10 cellular contexts compared by ENCODE assay signal in the genomic region with DNA sequence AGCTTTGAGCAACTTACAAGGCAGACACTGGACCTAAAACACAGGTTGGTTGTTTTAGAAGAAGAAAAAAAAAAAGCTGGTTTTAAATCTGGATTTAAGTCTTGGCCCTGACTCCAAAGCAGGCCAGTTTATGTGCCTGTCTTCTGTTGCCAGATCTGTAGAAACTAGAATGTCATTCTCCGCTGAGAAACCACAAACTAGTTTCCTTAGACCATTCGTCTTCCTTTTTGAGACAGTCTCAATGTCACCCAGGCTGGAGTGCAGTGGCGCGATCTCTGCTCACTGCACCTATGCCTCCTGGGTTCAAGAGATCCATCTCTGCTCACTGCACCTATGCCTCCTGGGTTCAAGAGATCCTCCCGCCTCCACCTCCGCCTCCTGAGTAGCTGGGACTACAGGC. TPM values are rescaled to one million over a fixed set of nuclear protein-coding genes. Genes with fewer than 3 reads are reported as not detected.
DNase-seq lines count a peak whose midpoint lies in the region; ATAC-seq, FAIRE-seq and TF ChIP-seq lines count a peak whose summit lies in the region.
"Had no signal": no experiment of that assay in that cellular context is flagged by ENCODE, and none has a peak within 500 bp of the region (broad histone marks: within the 10 kb centered on the region; RNA-seq: fewer than 3 reads in every experiment).

No MANE protein-coding gene starts in this region.

- no peak for FAIRE-seq in urothelium cell line (lab: Jason Lieb, UNC)

- no peaks in the 10 kb centered on the region for H3K27me3 Mint-ChIP-seq in activated T-helper 17 cell treated with anti-CD3 and anti-CD28 coated beads, Interleukin-2, amount 50 U/mL, for 72 hours

- TF ChIP-seq RAD21 in SK-N-SH (IDR thresholded peaks at IDR 0.05; ENCODE audit: low read length), result no peak

- TF ChIP-seq POLR2A in uterus (IDR thresholded peaks at IDR 0.05), result no peak

- no peak overlapping the region for H3K4me3 ChIP-seq in SK-N-SH (ENCODE audit: low read depth in 2 of 2, low read length in 1 of 2)
- H3K4me3 ChIP-seq in uterus, result no peak overlapping the region
- H3K4me3 ChIP-seq: thyroid gland had no signal

- TF ChIP-seq EP300 in SK-N-SH (IDR thresholded peaks at IDR 0.05; ENCODE audit: borderline replicate concordance in 1 of 2, low read depth in 1 of 2, low read length in 1 of 2), result no peak

- 89% methylated on average over 6 of the region's 6 CpGs for WGBS in SK-N-SH (ENCODE audit: low lambda C conversion rate)

- no peaks in the 10 kb centered on the region for H3K9me2 ChIP-seq in SK-N-SH

- peaks cover 0 to 7% of the 10 kb centered on the region in 2 experiments for H3K36me3 ChIP-seq in SK-N-SH (replicated peaks in 1 of 2; ENCODE audit: control insufficient read depth in 1 of 2, insufficient read depth in 2 of 2, low read length in 1 of 2)
- no peaks in the 10 kb centered on the region for H3K36me3 ChIP-seq in uterus
- H3K36me3 ChIP-seq: thyroid gland had no signal

- peaks cover 91% of the 10 kb centered on the region for H3K79me2 ChIP-seq in SK-N-SH (ENCODE audit: insufficient read depth)

- peak overlapping the region; percentile 35 for H3K4me3 Mint-ChIP-seq in activated T-helper 17 cell treated with anti-CD3 and anti-CD28 coated beads, Interleukin-2, amount 50 U/mL, for 72 hours

- CTCF ChIA-PET in SK-N-SH (lab: Yijun Ruan, JAX), result no interaction called here

- H3K9ac ChIP-seq in SK-N-SH, result no peak overlapping the region

- DNase-seq in urothelium cell line (ENCODE audit: low spot score), result no peak
- DNase-seq in SK-N-SH, result no peak
- no peak for DNase-seq in HCEC 1CT
- no peak for DNase-seq in uterus
- DNase-seq: anterior cingulate cortex, thyroid gland had no signal

- H3K4me1 Mint-ChIP-seq in activated T-helper 17 cell treated with anti-CD3 and anti-CD28 coated beads, Interleukin-2, amount 50 U/mL, for 72 hours, result no peaks in the 10 kb centered on the region

- no peaks in the 10 kb centered on the region for H3K36me3 Mint-ChIP-seq in activated T-helper 17 cell treated with anti-CD3 and anti-CD28 coated beads, Interleukin-2, amount 50 U/mL, for 72 hours (ENCODE audit: low read depth)

- H3F3A ChIP-seq in SK-N-SH (replicated peaks; ENCODE audit: insufficient read depth), result no peaks in the 10 kb centered on the region

- H2AFZ ChIP-seq in SK-N-SH (ENCODE audit: low read depth), result no peak overlapping the region

- intact Hi-C loops in uterus (cut with DNase I; ENCODE audit: low total_unique reads), result no loop called here

- H3K4me2 ChIP-seq in SK-N-SH, result no peak overlapping the region

- H3K4me1 ChIP-seq in SK-N-SH (ENCODE audit: control insufficient read depth in 1 of 2, insufficient read depth in 2 of 2, low read depth in 1 of 2, low read length in 1 of 2) (peaks cover 4 to 15% of the 10 kb centered on the region in 2 experiments; a peak in 2 of 4 replicates), uterus (peaks cover 0 to 5% of the 10 kb centered on the region in 2 donors)

- ATAC-seq in GM18498 (IDR thresholded peaks at IDR 0.05; ENCODE audit: unreplicated experiment), result peak; percentile 99
- peak; percentile 66 for ATAC-seq in GM19468 (IDR thresholded peaks at IDR 0.05; ENCODE audit: extremely low read depth, unreplicated experiment)
- peak; percentile 91 for ATAC-seq in HG03097 (IDR thresholded peaks at IDR 0.05; ENCODE audit: low FRiP score, unreplicated experiment)
- peak; percentile 92 for ATAC-seq in activated T-helper 17 cell treated with anti-CD3 and anti-CD28 coated beads, Interleukin-2, amount 50 U/mL, for 72 hours (replicated peaks)

- POLR2A ChIA-PET in SK-N-SH (lab: Yijun Ruan, JAX), result no interaction called here

- H3K9me3 Mint-ChIP-seq in activated T-helper 17 cell treated with anti-CD3 and anti-CD28 coated beads, Interleukin-2, amount 50 U/mL, for 72 hours, result no peaks in the 10 kb centered on the region

- TF ChIP-seq CTCF in SK-N-SH (IDR thresholded peaks at IDR 0.05) (no peak), uterus (IDR thresholded peaks at IDR 0.05) (no peak)

- peak overlapping the region; percentile 28 for H3K27ac Mint-ChIP-seq in activated T-helper 17 cell treated with anti-CD3 and anti-CD28 coated beads, Interleukin-2, amount 50 U/mL, for 72 hours

- H4K20me1 ChIP-seq in SK-N-SH (ENCODE audit: insufficient read depth), result peaks cover 12% of the 10 kb centered on the region; the same call in 1 of the 2 replicates

- H3K27me3 ChIP-seq in SK-N-SH (ENCODE audit: insufficient read depth) (no peaks in the 10 kb centered on the region), uterus (no peaks in the 10 kb centered on the region)
- H3K27me3 ChIP-seq: thyroid gland had no signal

- H3K27ac ChIP-seq in SK-N-SH (ENCODE audit: low read depth in 2 of 2, low read length in 1 of 2), result no peak overlapping the region
- no peak overlapping the region for H3K27ac ChIP-seq in uterus

- H3K9me3 ChIP-seq in SK-N-SH (no peaks in the 10 kb centered on the region), uterus (no peaks in the 10 kb centered on the region)
- H3K9me3 ChIP-seq: thyroid gland had no signal

TF ChIP-seq in SK-N-SH, 30 proteins besides CTCF, POLR2A, EP300 and RAD21 (continues in another document):
- TF ChIP-seq POLR2AphosphoS5 (IDR thresholded peaks at IDR 0.05; ENCODE audit: low read depth, low read length) (no peak), TCF12 (IDR thresholded peaks at IDR 0.05) (no peak), MEF2A (IDR thresholded peaks at IDR 0.05; ENCODE audit: borderline replicate concordance, low read depth) (no peak), SIN3A (IDR thresholded peaks at IDR 0.05; ENCODE audit: borderline replicate concordance, low read depth, low read length) (no peak), EZH2phosphoT487 (IDR thresholded peaks at IDR 0.05; ENCODE audit: borderline replicate concordance, low read depth) (no peak), NFIC (IDR thresholded peaks at IDR 0.05; ENCODE audit: borderline replicate concordance) (no peak), TEAD4 (IDR thresholded peaks at IDR 0.05; ENCODE audit: borderline replicate concordance, insufficient read depth) (no peak), GABPA (IDR thresholded peaks at IDR 0.05; ENCODE audit: low read depth) (no peak), YY1 (IDR thresholded peaks at IDR 0.05; ENCODE audit: low read depth) (no peak), GATA2 (CRISPR knock-in tag; IDR thresholded peaks at IDR 0.05) (no peak)
- TF ChIP-seq, protein P1, sequence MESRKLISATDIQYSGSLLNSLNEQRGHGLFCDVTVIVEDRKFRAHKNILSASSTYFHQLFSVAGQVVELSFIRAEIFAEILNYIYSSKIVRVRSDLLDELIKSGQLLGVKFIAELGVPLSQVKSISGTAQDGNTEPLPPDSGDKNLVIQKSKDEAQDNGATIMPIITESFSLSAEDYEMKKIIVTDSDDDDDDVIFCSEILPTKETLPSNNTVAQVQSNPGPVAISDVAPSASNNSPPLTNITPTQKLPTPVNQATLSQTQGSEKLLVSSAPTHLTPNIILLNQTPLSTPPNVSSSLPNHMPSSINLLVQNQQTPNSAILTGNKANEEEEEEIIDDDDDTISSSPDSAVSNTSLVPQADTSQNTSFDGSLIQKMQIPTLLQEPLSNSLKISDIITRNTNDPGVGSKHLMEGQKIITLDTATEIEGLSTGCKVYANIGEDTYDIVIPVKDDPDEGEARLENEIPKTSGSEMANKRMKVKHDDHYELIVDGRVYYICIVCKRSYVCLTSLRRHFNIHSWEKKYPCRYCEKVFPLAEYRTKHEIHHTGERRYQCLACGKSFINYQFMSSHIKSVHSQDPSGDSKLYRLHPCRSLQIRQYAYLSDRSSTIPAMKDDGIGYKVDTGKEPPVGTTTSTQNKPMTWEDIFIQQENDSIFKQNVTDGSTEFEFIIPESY (IDR thresholded peaks at IDR 0.05; ENCODE audit: borderline replicate concordance, low read depth), result no peak
- TF ChIP-seq, protein P2, sequence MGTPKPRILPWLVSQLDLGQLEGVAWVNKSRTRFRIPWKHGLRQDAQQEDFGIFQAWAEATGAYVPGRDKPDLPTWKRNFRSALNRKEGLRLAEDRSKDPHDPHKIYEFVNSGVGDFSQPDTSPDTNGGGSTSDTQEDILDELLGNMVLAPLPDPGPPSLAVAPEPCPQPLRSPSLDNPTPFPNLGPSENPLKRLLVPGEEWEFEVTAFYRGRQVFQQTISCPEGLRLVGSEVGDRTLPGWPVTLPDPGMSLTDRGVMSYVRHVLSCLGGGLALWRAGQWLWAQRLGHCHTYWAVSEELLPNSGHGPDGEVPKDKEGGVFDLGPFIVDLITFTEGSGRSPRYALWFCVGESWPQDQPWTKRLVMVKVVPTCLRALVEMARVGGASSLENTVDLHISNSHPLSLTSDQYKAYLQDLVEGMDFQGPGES (IDR thresholded peaks at IDR 0.05; ENCODE audit: low read depth, low read length), result no peak
- TF ChIP-seq, protein P3, sequence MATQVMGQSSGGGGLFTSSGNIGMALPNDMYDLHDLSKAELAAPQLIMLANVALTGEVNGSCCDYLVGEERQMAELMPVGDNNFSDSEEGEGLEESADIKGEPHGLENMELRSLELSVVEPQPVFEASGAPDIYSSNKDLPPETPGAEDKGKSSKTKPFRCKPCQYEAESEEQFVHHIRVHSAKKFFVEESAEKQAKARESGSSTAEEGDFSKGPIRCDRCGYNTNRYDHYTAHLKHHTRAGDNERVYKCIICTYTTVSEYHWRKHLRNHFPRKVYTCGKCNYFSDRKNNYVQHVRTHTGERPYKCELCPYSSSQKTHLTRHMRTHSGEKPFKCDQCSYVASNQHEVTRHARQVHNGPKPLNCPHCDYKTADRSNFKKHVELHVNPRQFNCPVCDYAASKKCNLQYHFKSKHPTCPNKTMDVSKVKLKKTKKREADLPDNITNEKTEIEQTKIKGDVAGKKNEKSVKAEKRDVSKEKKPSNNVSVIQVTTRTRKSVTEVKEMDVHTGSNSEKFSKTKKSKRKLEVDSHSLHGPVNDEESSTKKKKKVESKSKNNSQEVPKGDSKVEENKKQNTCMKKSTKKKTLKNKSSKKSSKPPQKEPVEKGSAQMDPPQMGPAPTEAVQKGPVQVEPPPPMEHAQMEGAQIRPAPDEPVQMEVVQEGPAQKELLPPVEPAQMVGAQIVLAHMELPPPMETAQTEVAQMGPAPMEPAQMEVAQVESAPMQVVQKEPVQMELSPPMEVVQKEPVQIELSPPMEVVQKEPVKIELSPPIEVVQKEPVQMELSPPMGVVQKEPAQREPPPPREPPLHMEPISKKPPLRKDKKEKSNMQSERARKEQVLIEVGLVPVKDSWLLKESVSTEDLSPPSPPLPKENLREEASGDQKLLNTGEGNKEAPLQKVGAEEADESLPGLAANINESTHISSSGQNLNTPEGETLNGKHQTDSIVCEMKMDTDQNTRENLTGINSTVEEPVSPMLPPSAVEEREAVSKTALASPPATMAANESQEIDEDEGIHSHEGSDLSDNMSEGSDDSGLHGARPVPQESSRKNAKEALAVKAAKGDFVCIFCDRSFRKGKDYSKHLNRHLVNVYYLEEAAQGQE (IDR thresholded peaks at IDR 0.05; ENCODE audit: low read depth, low read length), result no peak

RNA-seq across cellular contexts. Expression of a gene that starts 33.9 kb away (rescaled TPM):
- total RNA-seq in activated T-helper 17 cell treated with anti-CD3 and anti-CD28 coated beads, Interleukin-2, amount 50 U/mL, for 72 hours, result 10 to 100 TPM; 20.5 to 46.6 TPM
- polyA plus RNA-seq in SK-N-SH (2012; rRNA removed), result 780 and 789 TPM in 2 replicates
- polyA plus RNA-seq in SK-N-SH (2012; cell fraction: cytosol; rRNA removed), result 729 and 770 TPM in 2 replicates
- polyA plus RNA-seq in SK-N-SH (2012; cell fraction: nucleus; rRNA removed), result 453 and 679 TPM in 2 replicates
- total RNA-seq in uterus, result 100 to 1,000 TPM; 212 to 537 (median 430) TPM

Comparison
In these comparisons a context has a peak if more than half of its experiments do, and no peak if none do; other contexts are left out.
1. RNA of a gene that starts 33.9 kb away (total RNA-seq): 212 to 537 TPM in uterus; 20.5 to 46.6 TPM in activated T-helper 17 cell treated with anti-CD3 and anti-CD28 coated beads, Interleukin-2, amount 50 U/mL, for 72 hours; every median in the first group is over 4 times any median in the second.
2. Peak in every context shown above with its lines, with median percentiles within 50 percentile points of each other: ATAC-seq.